Comparison of ENCODE assay signal across 28 cellular contexts in genomic region chr17:32583053-32583452, GRCh38.
"Had no signal": no experiment of that assay in that cellular context is flagged by ENCODE, and none has a peak within 500 bp of the region (broad histone marks: within the 10 kb centered on the region; RNA-seq: fewer than 3 reads in every experiment).

No MANE protein-coding gene starts in this region.

- H3K27ac ChIP-seq: neutrophil, pancreas, prostate gland, right lobe of liver, sigmoid colon, stomach, suprapubic skin, testis, tibial artery, transverse colon, upper lobe of right lung, uterus had no signal

- H3K27ac Mint-ChIP-seq: naive thymus-derived CD8-positive, alpha-beta T cell; natural killer cell treated with Interleukin-12 subunit alpha and Interleukin-12 subunit beta and Interleukin-15 and Interleukin-18, amount 100 ng/mL, for 72 hours; nephron progenitor cell; stimulated activated effector memory CD8-positive, alpha-beta T cell treated with anti-CD3 and anti-CD28 coated beads, Interleukin-12 subunit alpha, Interleukin-12 subunit beta, amount 100 ng/mL, for 72 hours; stimulated activated naive B cell treated with anti-CD40 and anti-IgM and Interleukin-4, amounts not matched to agents 10 μg/mL and 1 μg/mL and 100 μg/mL, for 72 hours; stimulated activated naive CD8-positive, alpha-beta T cell treated with anti-CD3 and anti-CD28 coated beads, Interleukin-15, Interleukin-2, amounts not matched to agents 100 ng/mL and 50 ng/mL, for 24 hours; type B pancreatic cell had no signal

- DNase-seq: naive thymus-derived CD8-positive, alpha-beta T cell; nephron progenitor cell; nucleus accumbens; pancreas; right cardiac atrium; right lobe of liver; sigmoid colon; small intestine; stimulated activated CD4-positive, alpha-beta T cell treated with anti-CD3 and anti-CD28 coated beads, Interleukin-15, amount 100 ng/mL, for 24 hours; stimulated activated CD4-positive, alpha-beta T cell treated with anti-CD3 and anti-CD28 coated beads, Interleukin-2, amount 100 ng/mL, for 24 hours; stimulated activated CD4-positive, alpha-beta T cell treated with anti-CD3 and anti-CD28 coated beads, Interleukin-2, amount 100 ng/mL, for 48 hours; stimulated activated CD4-positive, alpha-beta T cell treated with anti-CD3 and anti-CD28 coated beads, Interleukin-4, amount 100 ng/mL, for 24 hours; stimulated activated naive B cell treated with anti-CD40 and anti-IgM and Interleukin-4, amounts not matched to agents 10 μg/mL and 1 μg/mL and 100 μg/mL, for 72 hours; stimulated activated naive CD4-positive, alpha-beta T cell treated with Interleukin-2 at 50 U/mL for 16 hours; stomach; testis; tibial artery; transverse colon; upper lobe of right lung; uterus had no signal

- ATAC-seq: naive thymus-derived CD8-positive, alpha-beta T cell; natural killer cell treated with Interleukin-12 subunit alpha and Interleukin-12 subunit beta and Interleukin-15 and Interleukin-18, amount 100 ng/mL, for 72 hours; pancreas; right cardiac atrium; right lobe of liver; stimulated activated effector memory CD8-positive, alpha-beta T cell treated with anti-CD3 and anti-CD28 coated beads, Interleukin-12 subunit alpha, Interleukin-12 subunit beta, amount 100 ng/mL, for 72 hours; stimulated activated naive B cell treated with anti-CD40 and anti-IgM and Interleukin-4, amounts not matched to agents 10 μg/mL and 1 μg/mL and 100 μg/mL, for 72 hours; upper lobe of right lung had no signal

- H3K4me3 Mint-ChIP-seq: naive thymus-derived CD8-positive, alpha-beta T cell; natural killer cell treated with Interleukin-12 subunit alpha and Interleukin-12 subunit beta and Interleukin-15 and Interleukin-18, amount 100 ng/mL, for 72 hours; nephron progenitor cell; neural crest cell; stimulated activated effector memory CD8-positive, alpha-beta T cell treated with anti-CD3 and anti-CD28 coated beads, Interleukin-12 subunit alpha, Interleukin-12 subunit beta, amount 100 ng/mL, for 72 hours; stimulated activated naive B cell treated with anti-CD40 and anti-IgM and Interleukin-4, amounts not matched to agents 10 μg/mL and 1 μg/mL and 100 μg/mL, for 72 hours; stimulated activated naive CD8-positive, alpha-beta T cell treated with anti-CD3 and anti-CD28 coated beads, Interleukin-15, Interleukin-2, amounts not matched to agents 100 ng/mL and 50 ng/mL, for 24 hours; type B pancreatic cell had no signal

- H3K36me3 ChIP-seq: neutrophil, pancreas, prostate gland, right lobe of liver, sigmoid colon, stomach, suprapubic skin, transverse colon, upper lobe of right lung, uterus had no signal

- H3K27me3 ChIP-seq: neutrophil, pancreas, right lobe of liver, sigmoid colon, stomach, suprapubic skin, testis, tibial artery, transverse colon, upper lobe of right lung, uterus had no signal

- H3K4me3 ChIP-seq: pancreas, prostate gland, right lobe of liver, sigmoid colon, stomach, suprapubic skin, testis, tibial artery, transverse colon, upper lobe of right lung, uterus had no signal

- H3K4me1 Mint-ChIP-seq: naive thymus-derived CD8-positive, alpha-beta T cell; stimulated activated effector memory CD8-positive, alpha-beta T cell treated with anti-CD3 and anti-CD28 coated beads, Interleukin-12 subunit alpha, Interleukin-12 subunit beta, amount 100 ng/mL, for 72 hours had no signal

- H3K27me3 Mint-ChIP-seq: naive thymus-derived CD8-positive, alpha-beta T cell; stimulated activated naive B cell treated with anti-CD40 and anti-IgM and Interleukin-4, amounts not matched to agents 10 μg/mL and 1 μg/mL and 100 μg/mL, for 72 hours; type B pancreatic cell had no signal

- H3K9me3 ChIP-seq: neutrophil, pancreas, prostate gland, right lobe of liver, testis, upper lobe of right lung, uterus had no signal

- H3K36me3 Mint-ChIP-seq: stimulated activated effector memory CD8-positive, alpha-beta T cell treated with anti-CD3 and anti-CD28 coated beads, Interleukin-12 subunit alpha, Interleukin-12 subunit beta, amount 100 ng/mL, for 72 hours had no signal

- H3K4me1 ChIP-seq: pancreas, prostate gland, right lobe of liver, sigmoid colon, stomach, suprapubic skin, testis, tibial artery, transverse colon, upper lobe of right lung, uterus had no signal
